Comparison of ENCODE assay signal across 16 cellular contexts in genomic region chr2:164145093-164145987, GRCh38.
DNase-seq lines count a peak whose midpoint lies in the region; TF ChIP-seq lines count a peak whose summit lies in the region.
"Had no signal": no experiment of that assay in that cellular context is flagged by ENCODE, and none has a peak within 500 bp of the region (broad histone marks: within the 10 kb centered on the region; RNA-seq: fewer than 3 reads in every experiment).

No MANE protein-coding gene starts in this region.

- TF ChIP-seq CTCF in cardiac fibroblast (IDR thresholded peaks at IDR 0.05; ENCODE audit: low read depth, low read length) = no peak
- TF ChIP-seq CTCF in neural progenitor cell (IDR thresholded peaks at IDR 0.05) = no peak
- no peak for TF ChIP-seq CTCF in sigmoid colon (IDR thresholded peaks at IDR 0.05)

- H3F3A ChIP-seq in neural progenitor cell (ENCODE audit: low read depth) = no peaks in the 10 kb centered on the region

- H3K27me3 ChIP-seq in neural progenitor cell (no peaks in the 10 kb centered on the region), sigmoid colon (no peaks in the 10 kb centered on the region)
- H3K27me3 ChIP-seq: SJSA1, thyroid gland had no signal

- TF ChIP-seq POLR2A in sigmoid colon (IDR thresholded peaks at IDR 0.05) = no peak

- H3K4me3 ChIP-seq in cardiac fibroblast (replicated peaks in 1 of 2; ENCODE audit: low read depth in 2 of 2, low read length in 2 of 2) (no peak overlapping the region), neural progenitor cell (no peak overlapping the region), sigmoid colon (no peak overlapping the region)
- H3K4me3 ChIP-seq: SJSA1, thyroid gland had no signal

- H4K20me1 ChIP-seq in neural progenitor cell (ENCODE audit: low read depth) = no peaks in the 10 kb centered on the region

- H3K4me1 ChIP-seq in neural progenitor cell (no peaks in the 10 kb centered on the region), sigmoid colon (no peaks in the 10 kb centered on the region)
- H3K4me1 ChIP-seq: thyroid gland had no signal

- H3K9ac ChIP-seq in neural progenitor cell = no peak overlapping the region

- no peaks in the 10 kb centered on the region for H3K9me3 ChIP-seq in neural progenitor cell (ENCODE audit: low read depth)
- H3K9me3 ChIP-seq in sigmoid colon = no peaks in the 10 kb centered on the region
- H3K9me3 ChIP-seq: SJSA1, thyroid gland had no signal

- H3K4me3 Mint-ChIP-seq in neural progenitor cell = no peak overlapping the region
- no peak overlapping the region for H3K4me3 Mint-ChIP-seq in T-helper 2 cell treated with Interferon-gamma antibody and Interleukin-4, amounts not matched to agents 5 μg/mL and 100 μg/mL, for 36 hours
- H3K4me3 Mint-ChIP-seq: activated naive CD8-positive, alpha-beta T cell treated with anti-CD3 and anti-CD28 coated beads, Interleukin-2, amount 50 U/mL, for 24 hours; activated T-cell treated with anti-CD3 and anti-CD28 coated beads, Interleukin-2, amount 50 U/mL, for 4 hours; B cell had no signal

- H3K36me3 Mint-ChIP-seq in neural progenitor cell = no peaks in the 10 kb centered on the region
- no peaks in the 10 kb centered on the region for H3K36me3 Mint-ChIP-seq in T-helper 2 cell treated with Interferon-gamma antibody and Interleukin-4, amounts not matched to agents 5 μg/mL and 100 μg/mL, for 36 hours (ENCODE audit: low read depth)

- peak overlapping the region; percentile 7 for H2AFZ ChIP-seq in neural progenitor cell (replicated peaks)

- H3K4me2 ChIP-seq in neural progenitor cell = no peak overlapping the region

- H3K9me3 Mint-ChIP-seq in neural progenitor cell = no peaks in the 10 kb centered on the region
- H3K9me3 Mint-ChIP-seq in T-helper 2 cell treated with Interferon-gamma antibody and Interleukin-4, amounts not matched to agents 5 μg/mL and 100 μg/mL, for 36 hours = peaks cover 3% of the 10 kb centered on the region

- H3K27ac ChIP-seq in neural progenitor cell (no peak overlapping the region), sigmoid colon (no peak overlapping the region)
- H3K27ac ChIP-seq: SJSA1, thyroid gland had no signal

- no peak overlapping the region for H3K27ac Mint-ChIP-seq in neural progenitor cell
- H3K27ac Mint-ChIP-seq in T-helper 2 cell treated with Interferon-gamma antibody and Interleukin-4, amounts not matched to agents 5 μg/mL and 100 μg/mL, for 36 hours = no peak overlapping the region
- H3K27ac Mint-ChIP-seq: activated naive CD8-positive, alpha-beta T cell treated with anti-CD3 and anti-CD28 coated beads, Interleukin-2, amount 50 U/mL, for 24 hours; B cell had no signal

- DNase-seq in ELR (ENCODE audit: low read depth) (peak; percentile 82), Kasumi-1 (lab: John Stamatoyannopoulos, UW) (peak; percentile 8 to 28), cardiac fibroblast (ENCODE audit: low read depth in 2 of 2) (peak; percentile 8 to 41), neural progenitor cell (ENCODE audit: low spot score) (no peak), HT-29 (ENCODE audit: low spot score) (no peak), sigmoid colon (no peak), T1000 (lab: John Stamatoyannopoulos, UW) (no peak)
- no peak for DNase-seq in T-helper 2 cell treated with Interferon-gamma antibody and Interleukin-4, amounts not matched to agents 5 μg/mL and 100 μg/mL, for 36 hours (ENCODE audit: low spot score)
- DNase-seq: activated naive CD8-positive, alpha-beta T cell treated with anti-CD3 and anti-CD28 coated beads, Interleukin-2, amount 50 U/mL, for 24 hours; activated T-cell treated with anti-CD3 and anti-CD28 coated beads, Interleukin-2, amount 50 U/mL, for 4 hours; hypothalamus; NCI-H146; stimulated activated CD4-positive, alpha-beta T cell treated with anti-CD3 and anti-CD28 coated beads, Interleukin-2, amount 100 ng/mL, for 24 hours; thyroid gland had no signal

- TF ChIP-seq EP300 in sigmoid colon (IDR thresholded peaks at IDR 0.05) = no peak

- H3K79me2 ChIP-seq in neural progenitor cell (ENCODE audit: low read depth) = no peaks in the 10 kb centered on the region

- no peaks in the 10 kb centered on the region for H3K36me3 ChIP-seq in neural progenitor cell
- H3K36me3 ChIP-seq in sigmoid colon = no peaks in the 10 kb centered on the region
- H3K36me3 ChIP-seq: SJSA1, thyroid gland had no signal

- intact Hi-C loops in sigmoid colon (cut with DNase I) = no loop called here

- WGBS in sigmoid colon, 2 donors = 44 to 64% methylated on average over 3 of the region's 3 CpGs

- H3K4me1 Mint-ChIP-seq in neural progenitor cell = no peaks in the 10 kb centered on the region
- no peaks in the 10 kb centered on the region for H3K4me1 Mint-ChIP-seq in T-helper 2 cell treated with Interferon-gamma antibody and Interleukin-4, amounts not matched to agents 5 μg/mL and 100 μg/mL, for 36 hours (ENCODE audit: low read depth)
- H3K4me1 Mint-ChIP-seq: activated naive CD8-positive, alpha-beta T cell treated with anti-CD3 and anti-CD28 coated beads, Interleukin-2, amount 50 U/mL, for 24 hours; B cell had no signal

- H3K27me3 Mint-ChIP-seq in neural progenitor cell (ENCODE audit: insufficient read depth, low read depth) = no peaks in the 10 kb centered on the region
- no peaks in the 10 kb centered on the region for H3K27me3 Mint-ChIP-seq in T-helper 2 cell treated with Interferon-gamma antibody and Interleukin-4, amounts not matched to agents 5 μg/mL and 100 μg/mL, for 36 hours (ENCODE audit: low read depth)
- H3K27me3 Mint-ChIP-seq: activated naive CD8-positive, alpha-beta T cell treated with anti-CD3 and anti-CD28 coated beads, Interleukin-2, amount 50 U/mL, for 24 hours; B cell had no signal

Comparison
In these comparisons a context has a peak if more than half of its experiments do, and no peak if none do; other contexts are left out.
1. DNase-seq: peak in ELR (single experiment), Kasumi-1 (2 of 2) and cardiac fibroblast (2 of 2); none in neural progenitor cell (single experiment), HT-29 (single experiment), T-helper 2 cell treated with Interferon-gamma antibody and Interleukin-4, amounts not matched to agents 5 μg/mL and 100 μg/mL, for 36 hours (single experiment), sigmoid colon (single experiment) and T1000 (single experiment).